8 cellular contexts compared by ENCODE assay signal in the genomic region with DNA sequence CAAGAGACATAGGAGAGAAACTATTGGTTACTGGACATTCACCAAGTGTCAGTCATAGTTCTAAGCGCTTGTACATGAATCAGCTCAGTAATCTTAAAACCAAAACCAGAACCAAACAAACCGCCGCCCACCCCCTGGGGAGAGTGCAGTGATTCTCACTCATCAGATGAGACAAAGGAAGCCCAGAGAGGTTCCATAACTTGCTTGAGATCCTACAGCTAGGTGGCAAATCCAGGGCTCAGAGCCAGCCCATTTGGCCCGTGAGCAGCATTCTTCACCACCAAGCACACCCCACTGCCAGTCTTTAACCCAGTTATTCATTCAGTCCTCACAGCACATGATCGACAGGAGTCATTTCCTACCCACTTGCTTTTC. TPM values are rescaled to one million over a fixed set of nuclear protein-coding genes. Genes with fewer than 3 reads are reported as not detected.
A peak's percentile ranks its signal among the peaks of the same experiment; 100 is the strongest.
DNase-seq lines count a peak whose midpoint lies in the region; ATAC-seq and TF ChIP-seq lines count a peak whose summit lies in the region.

No MANE protein-coding gene starts in this region.

- H3K27ac Mint-ChIP-seq in IgD-negative memory B cell (peak overlapping the region; percentile 84 to 97 (median 91)), natural killer cell (peak overlapping the region; percentile 93)
- H3K27ac Mint-ChIP-seq in stimulated activated naive CD8-positive, alpha-beta T cell treated with anti-CD3 and anti-CD28 coated beads, Interleukin-15, Interleukin-2, amounts not matched to agents 100 ng/mL and 50 ng/mL, for 24 hours, result peak overlapping the region; percentile 98

- peaks cover 3% of the 10 kb centered on the region for H3K36me3 Mint-ChIP-seq in IgD-negative memory B cell
- no peaks in the 10 kb centered on the region for H3K36me3 Mint-ChIP-seq in natural killer cell
- no peaks in the 10 kb centered on the region for H3K36me3 Mint-ChIP-seq in stimulated activated naive CD8-positive, alpha-beta T cell treated with anti-CD3 and anti-CD28 coated beads, Interleukin-15, Interleukin-2, amounts not matched to agents 100 ng/mL and 50 ng/mL, for 24 hours (ENCODE audit: low read depth)

- peak; percentile 53 for DNase-seq in activated CD4-positive, alpha-beta T cell treated with anti-CD3 and anti-CD28 coated beads, Interleukin-2, amount 50 U/mL, for 1 hour
- peak; percentile 33 to 53 (median 45) for DNase-seq in effector memory CD4-positive, alpha-beta T cell
- DNase-seq in natural killer cell (peak; percentile 58), NCI-H1048 (lab: John Stamatoyannopoulos, UW) (no peak)

- peaks cover 1% of the 10 kb centered on the region for H3K27me3 Mint-ChIP-seq in IgD-negative memory B cell
- H3K27me3 Mint-ChIP-seq in natural killer cell (ENCODE audit: low read depth in 2 of 2), result no peaks in the 10 kb centered on the region
- H3K27me3 Mint-ChIP-seq in stimulated activated naive CD8-positive, alpha-beta T cell treated with anti-CD3 and anti-CD28 coated beads, Interleukin-15, Interleukin-2, amounts not matched to agents 100 ng/mL and 50 ng/mL, for 24 hours, result no peaks in the 10 kb centered on the region

- H3K9me3 ChIP-seq in effector memory CD4-positive, alpha-beta T cell (ENCODE audit: control insufficient read depth, low read length), result no peaks in the 10 kb centered on the region

- peaks cover 13% of the 10 kb centered on the region for H3K4me1 ChIP-seq in effector memory CD4-positive, alpha-beta T cell (ENCODE audit: control insufficient read depth, insufficient read depth, low read length, poor library complexity, severe bottlenecking)

- peak overlapping the region; percentile 75 to 95 (median 89) for H3K4me3 Mint-ChIP-seq in IgD-negative memory B cell
- peak overlapping the region; percentile 87 for H3K4me3 Mint-ChIP-seq in natural killer cell
- peak overlapping the region; percentile 81 for H3K4me3 Mint-ChIP-seq in stimulated activated naive CD8-positive, alpha-beta T cell treated with anti-CD3 and anti-CD28 coated beads, Interleukin-15, Interleukin-2, amounts not matched to agents 100 ng/mL and 50 ng/mL, for 24 hours

- H3K4me3 ChIP-seq in GM12875 (ENCODE audit: low read depth, low read length), result peak overlapping the region; percentile 59
- peak overlapping the region; percentile 53 for H3K4me3 ChIP-seq in effector memory CD4-positive, alpha-beta T cell (ENCODE audit: insufficient read depth, low read depth, low read length, poor library complexity, severe bottlenecking)

- no peak for TF ChIP-seq CTCF in GM12875 (IDR thresholded peaks at IDR 0.05; ENCODE audit: borderline replicate concordance, insufficient read depth, low read depth, low read length)
- no peak for TF ChIP-seq CTCF in natural killer cell (IDR thresholded peaks at IDR 0.05)

- intact Hi-C loops in natural killer cell (cut with micrococcal nuclease), result loop anchor here (1.0 to 5.0 kb wide), 5 partner anchors 23 to 181 kb away; partner anchors contain the start of genes GNA13 and LRRC37A3

- H3K27ac ChIP-seq in effector memory CD4-positive, alpha-beta T cell (ENCODE audit: insufficient read depth, low read length, poor library complexity, severe bottlenecking), result peak overlapping the region; percentile 61

- H3K9me3 Mint-ChIP-seq in IgD-negative memory B cell, result no peaks in the 10 kb centered on the region
- no peaks in the 10 kb centered on the region for H3K9me3 Mint-ChIP-seq in natural killer cell
- no peaks in the 10 kb centered on the region for H3K9me3 Mint-ChIP-seq in stimulated activated naive CD8-positive, alpha-beta T cell treated with anti-CD3 and anti-CD28 coated beads, Interleukin-15, Interleukin-2, amounts not matched to agents 100 ng/mL and 50 ng/mL, for 24 hours

- H3K27me3 ChIP-seq in effector memory CD4-positive, alpha-beta T cell (replicated peaks; ENCODE audit: control insufficient read depth, insufficient read depth, low read length, poor library complexity, severe bottlenecking), result no peaks in the 10 kb centered on the region

- H3K36me3 ChIP-seq in effector memory CD4-positive, alpha-beta T cell (ENCODE audit: control insufficient read depth, insufficient read depth, low read length), result no peaks in the 10 kb centered on the region

- ATAC-seq in GM21786 (IDR thresholded peaks at IDR 0.05; ENCODE audit: unreplicated experiment) (peak; percentile 80), natural killer cell (peak; percentile 48 to 55 (median 52))

- H3K4me1 Mint-ChIP-seq in IgD-negative memory B cell (peaks cover 10 to 19% (median 10%) of the 10 kb centered on the region in 3 donors), natural killer cell (peaks cover 19 to 21% of the 10 kb centered on the region in 2 donors)
- peaks cover 26% of the 10 kb centered on the region for H3K4me1 Mint-ChIP-seq in stimulated activated naive CD8-positive, alpha-beta T cell treated with anti-CD3 and anti-CD28 coated beads, Interleukin-15, Interleukin-2, amounts not matched to agents 100 ng/mL and 50 ng/mL, for 24 hours (ENCODE audit: low read depth)

RNA-seq across cellular contexts. Expression of gene RGS9, which starts 37.2 kb away (rescaled TPM):
- polyA plus RNA-seq in IgD-negative memory B cell, result 0.61 TPM
- total RNA-seq in natural killer cell, result 10 to 100 TPM; 25.0 to 47.3 (median 37.2) TPM

RNA-seq across cellular contexts. Expression of gene GNA13, which starts 43.4 kb away (rescaled TPM):
- polyA plus RNA-seq in IgD-negative memory B cell, result 37.3 TPM
- 100 to 1,000 TPM; 151 to 165 (median 161) TPM for total RNA-seq in natural killer cell
